ENCODE assay signal across 22 cellular contexts in genomic region chr7:140774371-140774770, GRCh38.
DNase-seq lines count a peak whose midpoint lies in the region; ATAC-seq, FAIRE-seq and TF ChIP-seq lines count a peak whose summit lies in the region.
"Had no signal": no experiment of that assay in that cellular context is flagged by ENCODE, and none has a peak within 500 bp of the region (broad histone marks: within the 10 kb centered on the region; RNA-seq: fewer than 3 reads in every experiment).

No MANE protein-coding gene starts in this region.

- no peak overlapping the region for H3K56ac ChIP-seq in H1 (replicated peaks; ENCODE audit: insufficient read length, low read depth, low read length)

- no peak overlapping the region for H3K27ac ChIP-seq in CD4-positive, CD25-positive, alpha-beta regulatory T cell (ENCODE audit: insufficient read depth, low read length, poor library complexity, severe bottlenecking)
- H3K27ac ChIP-seq in H1 (ENCODE audit: low read depth, low read length) (no peak overlapping the region), thyroid gland (peak overlapping the region in 1 of 3 donors; percentile 20), Peyer's patch (no peak overlapping the region)
- H3K27ac ChIP-seq: 22Rv1, A549, C4-2B had no signal

- no peaks in the 10 kb centered on the region for H3K4me1 ChIP-seq in CD4-positive, CD25-positive, alpha-beta regulatory T cell (ENCODE audit: control insufficient read depth, insufficient read depth, low read length, poor library complexity, severe bottlenecking)
- H3K4me1 ChIP-seq in H1 (replicated peaks in 1 of 4; ENCODE audit: control insufficient read depth in 3 of 4, insufficient read depth in 4 of 4, low read length in 3 of 4): no peaks in the 10 kb centered on the region
- H3K4me1 ChIP-seq in thyroid gland: peaks cover 9 to 17% of the 10 kb centered on the region in 2 donors
- no peaks in the 10 kb centered on the region for H3K4me1 ChIP-seq in Peyer's patch
- H3K4me1 ChIP-seq: A549 had no signal

- H2BK120ac ChIP-seq in H1 (replicated peaks; ENCODE audit: low read depth, low read length): no peak overlapping the region

- no peak overlapping the region for H2BK20ac ChIP-seq in H1 (ENCODE audit: low read length)

- WGBS in H1 (ENCODE audit: extremely low coverage in 1 of 2, insufficient coverage in 1 of 2, insufficient read length in 1 of 2, insufficient replicate concordance in 2 of 2, low coverage in 1 of 2, low lambda C conversion rate in 2 of 2, missing lambda C conversion rate in 1 of 2), 2 experiments: 88% methylated on average over 4 of the region's 4 CpGs; no CpG with 5 or more reads in 1 of the 2 experiments
- 47 to 55% methylated on average over 4 of the region's 4 CpGs for WGBS in thyroid gland, 2 donors

- CTCF ChIA-PET in H1 (lab: Charles Lee; ENCODE audit: partially characterized antibody): no interaction called here

- no peak overlapping the region for H4K8ac ChIP-seq in H1 (ENCODE audit: extremely low read depth, insufficient read depth, low read length)

- no peak overlapping the region for H3K9ac ChIP-seq in H1 (replicated peaks in 1 of 4; ENCODE audit: extremely low read depth in 1 of 4, low read depth in 3 of 4, low read length in 3 of 4)

- H2BK12ac ChIP-seq in H1 (ENCODE audit: low read depth, low read length): no peak overlapping the region

- no peak for FAIRE-seq in H1 (lab: Jason Lieb, UNC)
- FAIRE-seq: A549, G401.6, GM12892, GM18507, HTR-8/SVneo, K562 had no signal

- no peaks in the 10 kb centered on the region for H3K27me3 Mint-ChIP-seq in CD4-positive, CD25-positive, alpha-beta regulatory T cell
- H3K27me3 Mint-ChIP-seq in T-helper 17 cell: no peaks in the 10 kb centered on the region
- H3K27me3 Mint-ChIP-seq: CD4-positive, alpha-beta memory T cell had no signal

- H2AK5ac ChIP-seq in H1 (ENCODE audit: low read depth, low read length): no peak overlapping the region

- no peak overlapping the region for H4K5ac ChIP-seq in H1 (ENCODE audit: insufficient read length, low read depth, low read length)

- H3K4ac ChIP-seq in H1 (replicated peaks; ENCODE audit: insufficient read length, low read depth, low read length): no peak overlapping the region

- intact Hi-C loops in thyroid gland (cut with DNase I): no loop called here

- no peaks in the 10 kb centered on the region for H3K79me2 ChIP-seq in H1 (ENCODE audit: control insufficient read depth in 1 of 2, insufficient read depth in 2 of 2, low read length in 2 of 2)

- peaks cover 0 to 2% of the 10 kb centered on the region in 2 experiments for H4K20me1 ChIP-seq in H1 (replicated peaks in 1 of 2; ENCODE audit: control insufficient read depth in 1 of 2, insufficient read depth in 2 of 2, low read length in 2 of 2)

- H3K27ac Mint-ChIP-seq in CD4-positive, CD25-positive, alpha-beta regulatory T cell: peak overlapping the region in 2 of 3 donors; percentile 31 to 49
- peak overlapping the region; percentile 37 for H3K27ac Mint-ChIP-seq in T-helper 17 cell
- H3K27ac Mint-ChIP-seq: H9 had no signal

- no peaks in the 10 kb centered on the region for H3K79me1 ChIP-seq in H1 (ENCODE audit: low read depth, low read length)

- no peak for ATAC-seq in CD4-positive, CD25-positive, alpha-beta regulatory T cell (ENCODE audit: low read depth in 2 of 2)
- ATAC-seq in T-helper 17 cell: no peak
- ATAC-seq: A549, K562 had no signal

- H3K27me3 ChIP-seq in CD4-positive, CD25-positive, alpha-beta regulatory T cell (ENCODE audit: control insufficient read depth, insufficient read depth, low read length): no peaks in the 10 kb centered on the region
- H3K27me3 ChIP-seq in H1 (replicated peaks in 1 of 4; ENCODE audit: control insufficient read depth in 3 of 4, extremely low read depth in 1 of 4, insufficient read depth in 3 of 4, low read length in 3 of 4): no peaks in the 10 kb centered on the region
- no peaks in the 10 kb centered on the region for H3K27me3 ChIP-seq in thyroid gland
- no peaks in the 10 kb centered on the region for H3K27me3 ChIP-seq in Peyer's patch

- TF ChIP-seq RAD21 in H1 (IDR thresholded peaks at IDR 0.05 in 1 of 2, conservative IDR thresholded peaks at IDR 0.05 in 1 of 2; ENCODE audit: low read depth in 2 of 2, low read length in 2 of 2): no peak

- DNase-seq in CD4-positive, CD25-positive, alpha-beta regulatory T cell: no peak
- DNase-seq in T-helper 17 cell (no peak), H1 (ENCODE audit: low read depth in 1 of 2, low spot score in 2 of 2) (no peak), thyroid gland (peak; percentile 61 to 64), cerebellar nuclear complex (lab: John Stamatoyannopoulos, UW) (no peak), EL (no peak), Peyer's patch (no peak)
- DNase-seq: AML-193; Calu3; CD4-positive, alpha-beta memory T cell; DND-41; GOT3; H9; IMR-90 had no signal

- no peak overlapping the region for H3K4me3 ChIP-seq in CD4-positive, CD25-positive, alpha-beta regulatory T cell (ENCODE audit: low read depth, low read length)
- H3K4me3 ChIP-seq in H1 (ENCODE audit: extremely low read depth in 1 of 4, insufficient read depth in 2 of 4, low read depth in 3 of 4, low read length in 4 of 4): no peak overlapping the region
- H3K4me3 ChIP-seq in thyroid gland (replicated peaks in 1 of 3): no peak overlapping the region
- no peak overlapping the region for H3K4me3 ChIP-seq in Peyer's patch
- H3K4me3 ChIP-seq: A549, K562 had no signal

- H3K18ac ChIP-seq in H1 (ENCODE audit: extremely low read depth, low read length): no peak overlapping the region

- no peaks in the 10 kb centered on the region for H3K9me3 Mint-ChIP-seq in CD4-positive, CD25-positive, alpha-beta regulatory T cell
- H3K9me3 Mint-ChIP-seq: H9 had no signal

- H2AFZ ChIP-seq in H1 (ENCODE audit: low read length): no peak overlapping the region

- no peak overlapping the region for H4K91ac ChIP-seq in H1 (replicated peaks; ENCODE audit: insufficient read length, low read length)

- H2BK5ac ChIP-seq in H1 (ENCODE audit: low read depth, low read length): peak overlapping the region; percentile 55; the same call in 1 of the 2 replicates

- H3K14ac ChIP-seq in H1 (ENCODE audit: insufficient read length): no peak overlapping the region

- H3K4me1 Mint-ChIP-seq in CD4-positive, CD25-positive, alpha-beta regulatory T cell: peaks cover 3 to 6% (median 5%) of the 10 kb centered on the region in 4 donors
- H3K4me1 Mint-ChIP-seq in T-helper 17 cell: no peaks in the 10 kb centered on the region
- H3K4me1 Mint-ChIP-seq: H9 had no signal

- no peak overlapping the region for H3K4me3 Mint-ChIP-seq in CD4-positive, CD25-positive, alpha-beta regulatory T cell
- H3K4me3 Mint-ChIP-seq in T-helper 17 cell: no peak overlapping the region
- H3K4me3 Mint-ChIP-seq: CD4-positive, alpha-beta memory T cell; H9 had no signal

- no peak for TF ChIP-seq CTCF in H1 (IDR thresholded peaks at IDR 0.05; ENCODE audit: control extremely low read depth in 1 of 3, insufficient read depth in 1 of 3, low read depth in 1 of 3, low read length in 3 of 3)
- TF ChIP-seq CTCF in thyroid gland (IDR thresholded peaks at IDR 0.05): no peak
- TF ChIP-seq CTCF in Peyer's patch (IDR thresholded peaks at IDR 0.05): no peak

- peaks cover 51% of the 10 kb centered on the region for H3K36me3 ChIP-seq in CD4-positive, CD25-positive, alpha-beta regulatory T cell (ENCODE audit: control insufficient read depth, insufficient read depth, low read length)
- H3K36me3 ChIP-seq in H1 (ENCODE audit: control insufficient read depth in 2 of 4, insufficient read depth in 4 of 4, low read length in 3 of 4): peaks cover 2 to 11% (median 3%) of the 10 kb centered on the region in 4 experiments; a peak in 6 of 8 replicates
- peaks cover 7 to 9% of the 10 kb centered on the region in 2 donors for H3K36me3 ChIP-seq in thyroid gland
- peaks cover 0 to 45% (median 0%) of the 10 kb centered on the region in 3 donors for H3K36me3 ChIP-seq in Peyer's patch

- H3K23ac ChIP-seq in H1 (ENCODE audit: insufficient read length): no peak overlapping the region

- H3K36me3 Mint-ChIP-seq in CD4-positive, CD25-positive, alpha-beta regulatory T cell: peaks cover 33% of the 10 kb centered on the region
- peaks cover 8% of the 10 kb centered on the region for H3K36me3 Mint-ChIP-seq in T-helper 17 cell (ENCODE audit: low read depth)

- no peak for TF ChIP-seq EP300 in H1 (IDR thresholded peaks at IDR 0.05; ENCODE audit: borderline replicate concordance in 1 of 2, low read depth in 2 of 2, low read length in 2 of 2)

- H2BK15ac ChIP-seq in H1 (ENCODE audit: low read length): no peak overlapping the region

- H3K23me2 ChIP-seq in H1 (ENCODE audit: low read depth, low read length): no peaks in the 10 kb centered on the region

- H3K9me3 ChIP-seq in CD4-positive, CD25-positive, alpha-beta regulatory T cell (ENCODE audit: control insufficient read depth in 2 of 2, low read length in 2 of 2): no peaks in the 10 kb centered on the region
- H3K9me3 ChIP-seq in T-helper 17 cell (ENCODE audit: control insufficient read depth, low read length, poor library complexity, severe bottlenecking) (no peaks in the 10 kb centered on the region), H1 (ENCODE audit: insufficient read depth in 2 of 2, low read depth in 1 of 2, low read length in 1 of 2) (no peaks in the 10 kb centered on the region), thyroid gland (no peaks in the 10 kb centered on the region), Peyer's patch (no peaks in the 10 kb centered on the region)
- H3K9me3 ChIP-seq: A549 had no signal

- H3K4me2 ChIP-seq in H1 (ENCODE audit: insufficient read depth in 1 of 2, low read depth in 2 of 2, low read length in 2 of 2): no peak overlapping the region
- H3K4me2 ChIP-seq: A549 had no signal

- POLR2A ChIA-PET in H1 (lab: Charles Lee; ENCODE audit: partially characterized antibody): interaction anchor here (0.6 kb wide), 1 partner anchor 83 kb away, joined by 3 read pairs; no protein-coding TSS in a partner anchor

- no peak for TF ChIP-seq POLR2A in H1 (IDR thresholded peaks at IDR 0.05; ENCODE audit: control extremely low read depth in 1 of 2, low read depth in 2 of 2, low read length in 2 of 2)
- TF ChIP-seq POLR2A in thyroid gland (IDR thresholded peaks at IDR 0.05): no peak
- no peak for TF ChIP-seq POLR2A in Peyer's patch (IDR thresholded peaks at IDR 0.05)

TF ChIP-seq in H1, 55 proteins besides CTCF, POLR2A, EP300 and RAD21 (continues in another document):
- TF ChIP-seq TAF7 (optimal IDR thresholded peaks at IDR 0.05; ENCODE audit: borderline replicate concordance, low read depth, low read length) (no peak), MAX (IDR thresholded peaks at IDR 0.05) (no peak), SIN3A (conservative IDR thresholded peaks at IDR 0.05 in 1 of 2, IDR thresholded peaks at IDR 0.05 in 1 of 2; ENCODE audit: low read depth in 1 of 2, low read length in 2 of 2) (no peak), CBX5 (IDR thresholded peaks at IDR 0.05; ENCODE audit: low read depth, low read length) (no peak), TCF12 (IDR thresholded peaks at IDR 0.05; ENCODE audit: low read depth, low read length) (no peak), FOSL1 (IDR thresholded peaks at IDR 0.05; ENCODE audit: insufficient read depth, low read depth, low read length) (no peak), MAFK (IDR thresholded peaks at IDR 0.05; ENCODE audit: low read depth, low read length) (no peak)

Comparison
In these comparisons a context has a peak if more than half of its experiments do, and no peak if none do; other contexts are left out.
1. DNase-seq: peak in thyroid gland (2 of 2); none in CD4-positive, CD25-positive, alpha-beta regulatory T cell (0 of 3), T-helper 17 cell (0 of 3), H1 (0 of 2), cerebellar nuclear complex (0 of 2), EL (single experiment) and Peyer's patch (0 of 3).